ENCODE assay signal across 13 cellular contexts in the genomic region with DNA sequence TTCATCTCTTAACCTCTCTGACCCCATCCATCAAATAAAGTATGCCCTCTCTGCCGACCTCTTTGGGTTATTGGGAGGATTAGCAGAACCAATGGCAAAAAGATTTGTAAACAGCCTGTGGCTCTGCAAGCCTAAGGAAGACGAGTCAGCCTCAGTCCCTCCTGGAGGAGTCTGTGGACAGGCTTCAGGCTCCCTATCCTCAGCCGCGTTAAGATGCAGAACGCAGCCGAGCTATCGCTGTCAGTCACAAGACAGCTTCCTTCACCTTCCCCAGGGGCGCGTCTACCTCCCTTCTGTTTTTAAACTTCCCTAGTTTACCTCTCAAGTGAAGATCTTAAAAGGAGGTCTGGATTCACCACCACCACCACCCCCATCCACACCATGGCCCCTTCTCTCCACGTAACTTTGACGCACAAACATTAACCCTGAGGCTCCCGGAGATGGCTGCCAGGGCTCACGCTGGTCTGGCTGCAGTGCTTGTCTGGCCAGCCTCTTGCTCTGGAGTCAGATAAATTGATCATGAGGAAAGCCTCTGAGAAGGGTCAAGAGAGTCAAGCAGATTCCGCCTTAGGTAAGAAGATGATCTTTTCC. TPM values are rescaled to one million over a fixed set of nuclear protein-coding genes. Genes with fewer than 3 reads are reported as not detected.
DNase-seq lines count a peak whose midpoint lies in the region; ATAC-seq and TF ChIP-seq lines count a peak whose summit lies in the region.
"Had no signal": no experiment of that assay in that cellular context is flagged by ENCODE, and none has a peak within 500 bp of the region (broad histone marks: within the 10 kb centered on the region; RNA-seq: fewer than 3 reads in every experiment).

No MANE protein-coding gene starts in this region.

- DNase-seq in EH (ENCODE audit: low read depth) = peak; percentile 17
- no peak for DNase-seq in fibroblast of pulmonary artery (ENCODE audit: low read depth)
- DNase-seq in occipital lobe (lab: John Stamatoyannopoulos, UW) = peak; percentile 36
- no peak for DNase-seq in GM19238 (ENCODE audit: insufficient read length, low spot score)
- DNase-seq in NCI-H187 (lab: John Stamatoyannopoulos, UW) = no peak
- DNase-seq in NCI-H526 (lab: John Stamatoyannopoulos, UW) = no peak
- DNase-seq: activated CD4-positive, alpha-beta memory T cell treated with anti-CD3 and anti-CD28 coated beads, Interleukin-2, amount 10 ng/mL, durations not matched to agents 7 days and 5 days; MG63; NCI-H187 treated with DMSO at 0.1 percent for 48 hours had no signal

- peak overlapping the region; percentile 24 for H3K4me3 ChIP-seq in fibroblast of pulmonary artery (replicated peaks; ENCODE audit: low read depth, low read length)
- H3K4me3 ChIP-seq: BLaER1, MG63 had no signal

- peak; percentile 23 for ATAC-seq in SK-N-SH treated with all-trans-retinoic acid at 6 μM for 48 hours
- ATAC-seq in GM18517 (IDR thresholded peaks at IDR 0.05; ENCODE audit: unreplicated experiment) = no peak

- TF ChIP-seq CTCF in fibroblast of pulmonary artery (IDR thresholded peaks at IDR 0.05; ENCODE audit: low read length, missing control alignments) = no peak

TF ChIP-seq in SK-N-SH treated with all-trans-retinoic acid at 6 μM for 48 hours, 23 proteins besides CTCF, POLR2A, EP300 and RAD21:
- TF ChIP-seq TOX (CRISPR knock-in tag; IDR thresholded peaks at IDR 0.05; ENCODE audit: borderline replicate concordance) (no peak), ZNF70 (CRISPR knock-in tag; IDR thresholded peaks at IDR 0.05) (no peak)
- TF ChIP-seq, protein P1, sequence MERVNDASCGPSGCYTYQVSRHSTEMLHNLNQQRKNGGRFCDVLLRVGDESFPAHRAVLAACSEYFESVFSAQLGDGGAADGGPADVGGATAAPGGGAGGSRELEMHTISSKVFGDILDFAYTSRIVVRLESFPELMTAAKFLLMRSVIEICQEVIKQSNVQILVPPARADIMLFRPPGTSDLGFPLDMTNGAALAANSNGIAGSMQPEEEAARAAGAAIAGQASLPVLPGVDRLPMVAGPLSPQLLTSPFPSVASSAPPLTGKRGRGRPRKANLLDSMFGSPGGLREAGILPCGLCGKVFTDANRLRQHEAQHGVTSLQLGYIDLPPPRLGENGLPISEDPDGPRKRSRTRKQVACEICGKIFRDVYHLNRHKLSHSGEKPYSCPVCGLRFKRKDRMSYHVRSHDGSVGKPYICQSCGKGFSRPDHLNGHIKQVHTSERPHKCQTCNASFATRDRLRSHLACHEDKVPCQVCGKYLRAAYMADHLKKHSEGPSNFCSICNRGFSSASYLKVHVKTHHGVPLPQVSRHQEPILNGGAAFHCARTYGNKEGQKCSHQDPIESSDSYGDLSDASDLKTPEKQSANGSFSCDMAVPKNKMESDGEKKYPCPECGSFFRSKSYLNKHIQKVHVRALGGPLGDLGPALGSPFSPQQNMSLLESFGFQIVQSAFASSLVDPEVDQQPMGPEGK (CRISPR knock-in tag; IDR thresholded peaks at IDR 0.05; ENCODE audit: borderline replicate concordance) = no peak
TF ChIP-seq in SK-N-SH treated with all-trans-retinoic acid at 6 μM for 48 hours: peak in this region for 0.

RNA-seq across cellular contexts. Expression of gene CAMK1G, which starts 0.8 kb away (rescaled TPM):
- total RNA-seq in occipital lobe = 7.3 TPM
- total RNA-seq: activated CD4-positive, alpha-beta memory T cell treated with anti-CD3 and anti-CD28 coated beads, Interleukin-2, amount 10 ng/mL, durations not matched to agents 7 days and 5 days; HT1080 had no signal

Comparison
In these comparisons a context has a peak if more than half of its experiments do, and no peak if none do; other contexts are left out.
1. DNase-seq: peak in EH (single experiment) and occipital lobe (single experiment); none in fibroblast of pulmonary artery (single experiment), GM19238 (single experiment), NCI-H187 (0 of 2) and NCI-H526 (0 of 2).